26 cellular contexts compared by ENCODE assay signal in the genomic region with DNA sequence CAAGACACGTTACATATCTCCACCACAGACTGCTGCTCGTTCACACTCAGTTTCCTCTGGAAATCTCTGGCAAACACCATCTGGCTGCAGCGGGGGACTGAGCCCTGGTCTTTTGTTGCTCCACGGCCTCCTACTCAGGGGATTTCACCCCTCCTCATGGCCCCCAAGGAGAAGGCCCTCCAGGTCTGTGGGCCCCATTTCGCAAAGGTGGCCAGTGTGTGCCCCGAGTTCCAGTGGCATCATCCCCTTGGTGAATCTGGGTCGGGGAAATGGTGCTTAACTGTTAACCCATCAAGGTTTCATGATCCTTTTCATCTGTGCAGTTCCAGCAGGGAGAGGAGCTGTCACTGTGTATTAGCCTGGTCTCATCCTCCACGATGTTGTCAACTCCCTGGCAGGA.
"Had no signal": no experiment of that assay in that cellular context is flagged by ENCODE, and none has a peak within 500 bp of the region (broad histone marks: within the 10 kb centered on the region; RNA-seq: fewer than 3 reads in every experiment).

No MANE protein-coding gene starts in this region.

- H3K9me3 Mint-ChIP-seq: activated CD4-positive, alpha-beta memory T cell treated with anti-CD3 and anti-CD28 coated beads for 36 hours; activated naive CD8-positive, alpha-beta T cell treated with anti-CD3 and anti-CD28 coated beads, Interleukin-2, amount 10 ng/mL, durations not matched to agents 7 days and 5 days; activated T-helper 1 cell treated with anti-CD3 and anti-CD28 coated beads, Interleukin-12 subunit alpha, Interleukin-12 subunit beta, Interleukin-2, Interleukin-4 antibody, amounts not matched to agents 30 ng/mL and 10 ng/mL and 1 ng/mL, durations not matched to agents 14 hours and 24 hours and 36 hours; dendritic cell treated with granulocyte-macrophage colony-stimulating factor and Interleukin-4, amounts not matched to agents 40 ng/mL and 50 ng/mL, for 4 days; stimulated activated naive CD8-positive, alpha-beta T cell treated with anti-CD3 and anti-CD28 coated beads, Interleukin-15, Interleukin-2, amounts not matched to agents 100 ng/mL and 50 ng/mL, for 24 hours; T-cell had no signal

- H3K9me3 ChIP-seq: esophagus squamous epithelium, left ventricle myocardium inferior, thoracic aorta had no signal

- H3K27ac ChIP-seq: epithelial cell of prostate, esophagus squamous epithelium, left ventricle myocardium inferior, thoracic aorta had no signal

- H3K36me3 Mint-ChIP-seq: activated CD4-positive, alpha-beta memory T cell treated with anti-CD3 and anti-CD28 coated beads for 36 hours; activated naive CD4-positive, alpha-beta T cell treated with anti-CD3 and anti-CD28 coated beads, Interleukin-2, amount 10 ng/mL, durations not matched to agents 7 days and 5 days; activated naive CD8-positive, alpha-beta T cell treated with anti-CD3 and anti-CD28 coated beads, Interleukin-2, amount 10 ng/mL, durations not matched to agents 7 days and 5 days; natural killer cell; stimulated activated effector memory CD8-positive, alpha-beta T cell treated with anti-CD3 and anti-CD28 coated beads, Interleukin-12 subunit alpha, Interleukin-12 subunit beta, amount 100 ng/mL, for 72 hours; T-cell had no signal

- H3K4me1 Mint-ChIP-seq: activated naive CD4-positive, alpha-beta T cell treated with anti-CD3 and anti-CD28 coated beads, Interleukin-2, amount 10 ng/mL, durations not matched to agents 7 days and 5 days; activated naive CD8-positive, alpha-beta T cell treated with anti-CD3 and anti-CD28 coated beads, Interleukin-2, amount 10 ng/mL, durations not matched to agents 7 days and 5 days; central memory CD8-positive, alpha-beta T cell; stimulated activated effector memory CD8-positive, alpha-beta T cell treated with anti-CD3 and anti-CD28 coated beads, Interleukin-12 subunit alpha, Interleukin-12 subunit beta, amount 100 ng/mL, for 72 hours; T-cell had no signal

- H3K27me3 Mint-ChIP-seq: activated CD4-positive, alpha-beta memory T cell treated with anti-CD3 and anti-CD28 coated beads for 36 hours; activated naive CD4-positive, alpha-beta T cell treated with anti-CD3 and anti-CD28 coated beads, Interleukin-2, amount 10 ng/mL, durations not matched to agents 7 days and 5 days; activated naive CD8-positive, alpha-beta T cell treated with anti-CD3 and anti-CD28 coated beads, Interleukin-2, amount 10 ng/mL, durations not matched to agents 7 days and 5 days; central memory CD8-positive, alpha-beta T cell; dendritic cell treated with granulocyte-macrophage colony-stimulating factor and Interleukin-4, amounts not matched to agents 40 ng/mL and 50 ng/mL, for 4 days; progenitor cell of endocrine pancreas; stimulated activated naive CD8-positive, alpha-beta T cell treated with anti-CD3 and anti-CD28 coated beads, Interleukin-15, Interleukin-2, amounts not matched to agents 100 ng/mL and 50 ng/mL, for 24 hours; T-cell had no signal

- H3K4me3 Mint-ChIP-seq: activated CD4-positive, alpha-beta memory T cell treated with anti-CD3 and anti-CD28 coated beads for 36 hours; activated naive CD4-positive, alpha-beta T cell treated with anti-CD3 and anti-CD28 coated beads, Interleukin-2, amount 10 ng/mL, durations not matched to agents 7 days and 5 days; activated naive CD8-positive, alpha-beta T cell treated with anti-CD3 and anti-CD28 coated beads, Interleukin-2, amount 10 ng/mL, durations not matched to agents 7 days and 5 days; activated T-helper 1 cell treated with anti-CD3 and anti-CD28 coated beads, Interleukin-12 subunit alpha, Interleukin-12 subunit beta, Interleukin-2, Interleukin-4 antibody, amounts not matched to agents 30 ng/mL and 10 ng/mL and 1 ng/mL, durations not matched to agents 14 hours and 24 hours and 36 hours; central memory CD8-positive, alpha-beta T cell; dendritic cell treated with granulocyte-macrophage colony-stimulating factor and Interleukin-4, amounts not matched to agents 40 ng/mL and 50 ng/mL, for 4 days; natural killer cell; stimulated activated effector memory CD8-positive, alpha-beta T cell treated with anti-CD3 and anti-CD28 coated beads, Interleukin-12 subunit alpha, Interleukin-12 subunit beta, amount 100 ng/mL, for 72 hours; stimulated activated naive CD8-positive, alpha-beta T cell treated with anti-CD3 and anti-CD28 coated beads, Interleukin-15, Interleukin-2, amounts not matched to agents 100 ng/mL and 50 ng/mL, for 24 hours; T-cell had no signal

- H3K27ac Mint-ChIP-seq: activated CD4-positive, alpha-beta memory T cell treated with anti-CD3 and anti-CD28 coated beads for 36 hours; activated naive CD4-positive, alpha-beta T cell treated with anti-CD3 and anti-CD28 coated beads, Interleukin-2, amount 10 ng/mL, durations not matched to agents 7 days and 5 days; activated naive CD8-positive, alpha-beta T cell treated with anti-CD3 and anti-CD28 coated beads, Interleukin-2, amount 10 ng/mL, durations not matched to agents 7 days and 5 days; activated T-helper 1 cell treated with anti-CD3 and anti-CD28 coated beads, Interleukin-12 subunit alpha, Interleukin-12 subunit beta, Interleukin-2, Interleukin-4 antibody, amounts not matched to agents 30 ng/mL and 10 ng/mL and 1 ng/mL, durations not matched to agents 14 hours and 24 hours and 36 hours; dendritic cell treated with granulocyte-macrophage colony-stimulating factor and Interleukin-4, amounts not matched to agents 40 ng/mL and 50 ng/mL, for 4 days; natural killer cell; progenitor cell of endocrine pancreas; stimulated activated effector memory CD8-positive, alpha-beta T cell treated with anti-CD3 and anti-CD28 coated beads, Interleukin-12 subunit alpha, Interleukin-12 subunit beta, amount 100 ng/mL, for 72 hours; stimulated activated naive CD8-positive, alpha-beta T cell treated with anti-CD3 and anti-CD28 coated beads, Interleukin-15, Interleukin-2, amounts not matched to agents 100 ng/mL and 50 ng/mL, for 24 hours; T-cell had no signal

- H3K27me3 ChIP-seq: esophagus squamous epithelium had no signal

- H3K36me3 ChIP-seq: esophagus squamous epithelium, left ventricle myocardium inferior, thoracic aorta had no signal

- H3K4me3 ChIP-seq: esophagus squamous epithelium, left ventricle myocardium inferior, lung, thoracic aorta had no signal

- FAIRE-seq: small intestine, urothelium cell line had no signal

- DNase-seq: activated CD4-positive, alpha-beta memory T cell treated with anti-CD3 and anti-CD28 coated beads for 36 hours; activated CD4-positive, alpha-beta T cell treated with anti-CD3 and anti-CD28 coated beads for 48 hours; activated CD8-positive, alpha-beta memory T cell treated with anti-CD3 and anti-CD28 coated beads, Interleukin-2, amount 50 U/mL, for 4 hours; activated gamma-delta T cell; activated naive CD4-positive, alpha-beta T cell treated with anti-CD3 and anti-CD28 coated beads, Interleukin-2, amount 10 ng/mL, durations not matched to agents 7 days and 5 days; activated naive CD8-positive, alpha-beta T cell treated with anti-CD3 and anti-CD28 coated beads, Interleukin-2, amount 10 ng/mL, durations not matched to agents 7 days and 5 days; activated T-cell treated with anti-CD3 and anti-CD28 coated beads, Interleukin-2, amount 50 U/mL, for 1 hour; esophagus squamous epithelium; foreskin melanocyte; left ventricle myocardium inferior; mesendoderm; natural killer cell; small intestine; stimulated activated CD4-positive, alpha-beta T cell treated with anti-CD3 and anti-CD28 coated beads, Interleukin-4, amount 100 ng/mL, for 24 hours; T-cell; trophoblast cell had no signal
